In the genomic region with DNA sequence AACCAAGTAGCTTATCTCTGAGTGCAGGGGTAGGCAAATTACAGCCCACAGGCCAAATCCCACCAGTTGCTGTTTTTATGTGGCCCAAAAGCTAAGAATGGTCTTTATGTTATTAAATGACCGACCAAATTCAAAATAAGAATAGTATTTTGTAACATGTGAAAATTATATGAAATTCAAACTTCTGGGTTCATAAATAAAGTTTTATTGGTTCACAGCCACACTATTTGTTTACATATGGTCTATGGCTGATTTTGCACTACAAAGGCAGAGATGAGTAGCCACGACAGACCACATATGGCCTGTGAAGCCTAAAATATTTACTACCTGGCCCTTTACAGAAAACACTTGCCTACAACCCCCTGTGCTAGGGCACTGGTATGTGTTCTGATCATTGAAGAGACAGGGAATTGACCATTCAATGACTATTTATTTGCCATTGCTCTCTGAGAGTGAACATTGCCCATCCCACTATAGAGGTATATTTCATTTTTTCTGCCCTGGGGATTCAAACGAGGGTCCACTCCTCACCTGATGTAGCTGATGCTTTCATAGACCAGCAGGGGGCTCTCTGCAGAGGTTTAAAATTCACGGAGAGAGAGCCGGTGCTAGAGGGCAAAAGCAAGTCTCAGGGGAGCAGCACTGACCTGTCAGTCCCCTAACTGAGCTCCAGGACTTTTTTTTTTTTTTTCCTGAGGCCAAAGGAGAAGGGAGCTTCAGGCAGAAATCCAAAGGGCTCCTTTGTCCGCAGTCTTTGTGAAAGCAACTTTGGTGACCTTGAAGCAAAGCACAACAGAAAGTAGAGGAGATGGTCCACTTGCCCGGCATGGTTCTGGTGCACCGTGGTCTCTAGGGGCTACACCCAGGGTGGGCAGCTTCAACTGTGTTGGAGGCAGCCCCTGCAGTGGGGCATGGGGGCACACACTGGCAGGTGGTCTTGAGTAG, we compare ENCODE assay signal across 8 cellular contexts. TPM values are rescaled to one million over a fixed set of nuclear protein-coding genes. Genes with fewer than 3 reads are reported as not detected.
DNase-seq lines count a peak whose midpoint lies in the region; ATAC-seq and TF ChIP-seq lines count a peak whose summit lies in the region.

No MANE protein-coding gene starts in this region.

- peak; percentile 5 for DNase-seq in NCI-H2107 treated with DMSO at 0.1 percent for 48 hours (lab: John Stamatoyannopoulos, UW; ENCODE audit: unreplicated experiment)
- no peak for DNase-seq in NCI-H2107 (lab: John Stamatoyannopoulos, UW)
- peak; percentile 64 for DNase-seq in MM.1S
- peak; percentile 15 for DNase-seq in SKM-1 (lab: John Stamatoyannopoulos, UW; ENCODE audit: unreplicated experiment)
- DNase-seq in brain microvascular endothelial cell = peak; percentile 24
- no peak for DNase-seq in left lobe of liver (ENCODE audit: low spot score)
- no peak for DNase-seq in thoracic aorta (ENCODE audit: low spot score)
- no peak for DNase-seq in T1000 (lab: John Stamatoyannopoulos, UW)

- no peaks in the 10 kb centered on the region for H3F3A ChIP-seq in MM.1S (ENCODE audit: insufficient read depth, low read length)

- H3K36me3 ChIP-seq in MM.1S (replicated peaks; ENCODE audit: insufficient read depth, low read length) (no peaks in the 10 kb centered on the region), brain microvascular endothelial cell (replicated peaks) (no peaks in the 10 kb centered on the region), thoracic aorta (no peaks in the 10 kb centered on the region)

- H3K79me2 ChIP-seq in MM.1S (ENCODE audit: low read length) = no peaks in the 10 kb centered on the region

- no peaks in the 10 kb centered on the region for H3K9me2 ChIP-seq in MM.1S (replicated peaks; ENCODE audit: insufficient read depth, low read length)

- H3K27ac ChIP-seq in MM.1S (ENCODE audit: low read length) = no peak overlapping the region
- no peak overlapping the region for H3K27ac ChIP-seq in brain microvascular endothelial cell
- H3K27ac ChIP-seq in thoracic aorta = no peak overlapping the region

- H3K4me1 ChIP-seq in MM.1S (ENCODE audit: low read length) (peaks cover 7% of the 10 kb centered on the region; the same call in 1 of the 2 replicates), thoracic aorta (ENCODE audit: control insufficient read depth in 1 of 2, low read depth in 2 of 2) (no peaks in the 10 kb centered on the region)

- in situ Hi-C loops in brain microvascular endothelial cell (cut with HindIII; ENCODE audit: low pct_ligation_motif_present, low sequenced_read_pairs) = no loop called here

- no peak overlapping the region for H3K9ac ChIP-seq in MM.1S (ENCODE audit: low read length)

- ATAC-seq in left lobe of liver (peak; percentile 77), thoracic aorta (ENCODE audit: insufficient number of reproducible peaks, low FRiP score, low read depth) (no peak)

- H3K4me3 ChIP-seq in MM.1S (ENCODE audit: low read length) (no peak overlapping the region), brain microvascular endothelial cell (ENCODE audit: low read depth, low read length) (no peak overlapping the region), thoracic aorta (no peak overlapping the region)

- H3K4me2 ChIP-seq in MM.1S (ENCODE audit: low read depth, low read length) = peak overlapping the region; percentile 27; the same call in 1 of the 2 replicates

- no peaks in the 10 kb centered on the region for H4K20me1 ChIP-seq in MM.1S (ENCODE audit: insufficient read depth, low read length)

- TF ChIP-seq CTCF in MM.1S (IDR thresholded peaks at IDR 0.05; ENCODE audit: low read length) (peak; percentile 86), brain microvascular endothelial cell (IDR thresholded peaks at IDR 0.05; ENCODE audit: low read depth, low read length, missing control alignments) (peak; percentile 87), thoracic aorta (IDR thresholded peaks at IDR 0.05) (peak; percentile 41)

- H3K9me3 ChIP-seq in MM.1S (replicated peaks; ENCODE audit: insufficient read depth, low read length) (no peaks in the 10 kb centered on the region), thoracic aorta (no peaks in the 10 kb centered on the region)

- H2AFZ ChIP-seq in MM.1S (ENCODE audit: low read length) = peak overlapping the region; percentile 11; the same call in 1 of the 2 replicates

- H3K27me3 ChIP-seq in MM.1S (replicated peaks; ENCODE audit: insufficient read depth, low read length) (no peaks in the 10 kb centered on the region), brain microvascular endothelial cell (replicated peaks) (peaks cover 7% of the 10 kb centered on the region), thoracic aorta (replicated peaks; ENCODE audit: insufficient read depth) (no peaks in the 10 kb centered on the region)

RNA-seq across cellular contexts. Expression of a gene that starts 7.3 kb away (rescaled TPM):
- total RNA-seq in left lobe of liver = 11.5 TPM
- 10 to 100 TPM; 37.0 to 53.6 TPM for total RNA-seq in thoracic aorta

RNA-seq across cellular contexts. Expression of a gene that starts 31.7 kb away (rescaled TPM):
- not detected for total RNA-seq in left lobe of liver
- under 1 TPM; 0.42 to 0.95 TPM for total RNA-seq in thoracic aorta

RNA-seq across cellular contexts. Expression of a gene that starts 46.3 kb away (rescaled TPM):
- total RNA-seq in left lobe of liver = 6.8 TPM
- total RNA-seq in thoracic aorta = 1 to 10 TPM; 2.6 to 6.5 TPM

RNA-seq across cellular contexts. Expression of a gene that starts 48.9 kb away (rescaled TPM):
- total RNA-seq in left lobe of liver (6.9 TPM), thoracic aorta (10 to 100 TPM; 12.3 to 26.2 TPM)

Comparison
In these comparisons a context has a peak if more than half of its experiments do, and no peak if none do; other contexts are left out.
1. DNase-seq: peak in NCI-H2107 treated with DMSO at 0.1 percent for 48 hours (single experiment), MM.1S (single experiment), SKM-1 (single experiment) and brain microvascular endothelial cell (single experiment); none in NCI-H2107 (single experiment), left lobe of liver (single experiment), thoracic aorta (single experiment) and T1000 (single experiment).
2. Peak in every context shown above with its lines, with median percentiles within 50 percentile points of each other: CTCF ChIP-seq.